18 cellular contexts compared by ENCODE assay signal in genomic region chr10:59788914-59789313, GRCh38. TPM values are rescaled to one million over a fixed set of nuclear protein-coding genes. Genes with fewer than 3 reads are reported as not detected.
"Had no signal": no experiment of that assay in that cellular context is flagged by ENCODE, and none has a peak within 500 bp of the region (broad histone marks: within the 10 kb centered on the region; RNA-seq: fewer than 3 reads in every experiment).

No MANE protein-coding gene starts in this region.

RNA-seq across cellular contexts. Expression of gene MRLN, which starts 35.7 kb away (rescaled TPM):
- total RNA-seq: activated naive CD4-positive, alpha-beta T cell treated with anti-CD3 and anti-CD28 coated beads, Interleukin-2, amount 50 U/mL, for 72 hours; activated T-cell treated with anti-CD3 and anti-CD28 coated beads, Interleukin-2, amount 50 U/mL, for 72 hours; body of pancreas; cardiac septum; endothelial cell of umbilical vein; fibroblast of lung; foreskin keratinocyte; hepatocyte; kidney epithelial cell; left lung; mammary epithelial cell; mucosa of gallbladder; osteocyte; progenitor cell of endocrine pancreas; smooth muscle cell; thyroid gland had no signal
- polyA plus RNA-seq: endothelial cell of umbilical vein, esophagus, fibroblast of lung, foreskin keratinocyte, hepatocyte, mammary epithelial cell, SK-N-SH, smooth muscle cell had no signal
